ENCODE assay signal across 11 cellular contexts in genomic region chr2:111100087-111100764, GRCh38. TPM values are rescaled to one million over a fixed set of nuclear protein-coding genes. Genes with fewer than 3 reads are reported as not detected.
DNase-seq lines count a peak whose midpoint lies in the region; ATAC-seq and TF ChIP-seq lines count a peak whose summit lies in the region.
"Had no signal": no experiment of that assay in that cellular context is flagged by ENCODE, and none has a peak within 500 bp of the region (broad histone marks: within the 10 kb centered on the region; RNA-seq: fewer than 3 reads in every experiment).

No MANE protein-coding gene starts in this region.

- no peak for DNase-seq in activated CD8-positive, alpha-beta memory T cell treated with anti-CD3 and anti-CD28 coated beads, Interleukin-2, amount 10 ng/mL, durations not matched to agents 7 days and 5 days
- DNase-seq in activated CD8-positive, alpha-beta memory T cell treated with anti-CD3 and anti-CD28 coated beads for 24 hours: no peak
- no peak for DNase-seq in stimulated activated naive B cell treated with anti-CD40 and anti-IgM and Interleukin-4, amounts not matched to agents 10 μg/mL and 1 μg/mL and 100 μg/mL, for 72 hours
- DNase-seq in KG1 (lab: John Stamatoyannopoulos, UW) (no peak), Peyer's patch (no peak)
- DNase-seq in stimulated activated CD4-positive, alpha-beta T cell treated with anti-CD3 and anti-CD28 coated beads, Interleukin-15, amount 100 ng/mL, for 24 hours: no peak
- DNase-seq: lower lobe of right lung, NCI-H1436 treated with DMSO at 0.1 percent for 48 hours had no signal

- TF ChIP-seq POLR2A in Peyer's patch (IDR thresholded peaks at IDR 0.05): no peak

- H3K27me3 Mint-ChIP-seq in activated CD8-positive, alpha-beta memory T cell treated with anti-CD3 and anti-CD28 coated beads, Interleukin-2, amount 10 ng/mL, durations not matched to agents 7 days and 5 days: peaks cover 58% of the 10 kb centered on the region
- peaks cover 0 to 6% of the 10 kb centered on the region in 2 donors for H3K27me3 Mint-ChIP-seq in stimulated activated naive B cell treated with anti-CD40 and anti-IgM and Interleukin-4, amounts not matched to agents 10 μg/mL and 1 μg/mL and 100 μg/mL, for 72 hours

- no peaks in the 10 kb centered on the region for H3K9me3 ChIP-seq in Peyer's patch
- H3K9me3 ChIP-seq: lower lobe of right lung, SJCRH30 had no signal

- H3K27ac ChIP-seq in Peyer's patch: no peak overlapping the region
- H3K27ac ChIP-seq: lower lobe of right lung, SJCRH30 had no signal

- CTCF ChIA-PET in activated CD8-positive, alpha-beta memory T cell treated with anti-CD3 and anti-CD28 coated beads, Interleukin-2, amount 10 ng/mL, durations not matched to agents 7 days and 5 days (lab: Charles Lee): interaction anchor here (1.0 to 1.7 kb wide), 3 partner anchors 20 to 288 kb away, joined by 3 to 4 read pairs (median 4); partner anchors contain the start of gene BCL2L11

- H3K4me3 ChIP-seq in Peyer's patch: no peak overlapping the region
- H3K4me3 ChIP-seq: lower lobe of right lung, SJCRH30 had no signal

- ATAC-seq in activated CD8-positive, alpha-beta memory T cell treated with anti-CD3 and anti-CD28 coated beads, Interleukin-2, amount 10 ng/mL, durations not matched to agents 7 days and 5 days: peak; percentile 56
- ATAC-seq in GM21786 (IDR thresholded peaks at IDR 0.05; ENCODE audit: unreplicated experiment) (peak; percentile 21), HG03565 (IDR thresholded peaks at IDR 0.05; ENCODE audit: unreplicated experiment) (peak; percentile 18)
- peak; percentile 43 to 45 for ATAC-seq in stimulated activated naive B cell treated with anti-CD40 and anti-IgM and Interleukin-4, amounts not matched to agents 10 μg/mL and 1 μg/mL and 100 μg/mL, for 72 hours (replicated peaks)

- no peaks in the 10 kb centered on the region for H3K36me3 ChIP-seq in Peyer's patch
- H3K36me3 ChIP-seq: lower lobe of right lung, SJCRH30 had no signal

- TF ChIP-seq CTCF in Peyer's patch (IDR thresholded peaks at IDR 0.05): no peak

- H3K36me3 Mint-ChIP-seq in activated CD8-positive, alpha-beta memory T cell treated with anti-CD3 and anti-CD28 coated beads, Interleukin-2, amount 10 ng/mL, durations not matched to agents 7 days and 5 days: peaks cover 1% of the 10 kb centered on the region
- no peaks in the 10 kb centered on the region for H3K36me3 Mint-ChIP-seq in stimulated activated naive B cell treated with anti-CD40 and anti-IgM and Interleukin-4, amounts not matched to agents 10 μg/mL and 1 μg/mL and 100 μg/mL, for 72 hours

- peaks cover 24% of the 10 kb centered on the region for H3K4me1 Mint-ChIP-seq in activated CD8-positive, alpha-beta memory T cell treated with anti-CD3 and anti-CD28 coated beads, Interleukin-2, amount 10 ng/mL, durations not matched to agents 7 days and 5 days
- peaks cover 21 to 25% of the 10 kb centered on the region in 2 donors for H3K4me1 Mint-ChIP-seq in stimulated activated naive B cell treated with anti-CD40 and anti-IgM and Interleukin-4, amounts not matched to agents 10 μg/mL and 1 μg/mL and 100 μg/mL, for 72 hours

- peak overlapping the region; percentile 62 for H3K27ac Mint-ChIP-seq in activated CD8-positive, alpha-beta memory T cell treated with anti-CD3 and anti-CD28 coated beads, Interleukin-2, amount 10 ng/mL, durations not matched to agents 7 days and 5 days
- no peak overlapping the region for H3K27ac Mint-ChIP-seq in stimulated activated naive B cell treated with anti-CD40 and anti-IgM and Interleukin-4, amounts not matched to agents 10 μg/mL and 1 μg/mL and 100 μg/mL, for 72 hours

- H3K4me1 ChIP-seq in Peyer's patch: no peaks in the 10 kb centered on the region
- H3K4me1 ChIP-seq: lower lobe of right lung, SJCRH30 had no signal

- H3K9me3 Mint-ChIP-seq in activated CD8-positive, alpha-beta memory T cell treated with anti-CD3 and anti-CD28 coated beads, Interleukin-2, amount 10 ng/mL, durations not matched to agents 7 days and 5 days (ENCODE audit: low read depth): no peaks in the 10 kb centered on the region
- peaks cover 2 to 4% of the 10 kb centered on the region in 2 donors for H3K9me3 Mint-ChIP-seq in stimulated activated naive B cell treated with anti-CD40 and anti-IgM and Interleukin-4, amounts not matched to agents 10 μg/mL and 1 μg/mL and 100 μg/mL, for 72 hours

- no peak overlapping the region for H3K4me3 Mint-ChIP-seq in activated CD8-positive, alpha-beta memory T cell treated with anti-CD3 and anti-CD28 coated beads, Interleukin-2, amount 10 ng/mL, durations not matched to agents 7 days and 5 days
- no peak overlapping the region for H3K4me3 Mint-ChIP-seq in stimulated activated naive B cell treated with anti-CD40 and anti-IgM and Interleukin-4, amounts not matched to agents 10 μg/mL and 1 μg/mL and 100 μg/mL, for 72 hours

- H3K27me3 ChIP-seq in Peyer's patch: no peaks in the 10 kb centered on the region
- H3K27me3 ChIP-seq: SJCRH30 had no signal

RNA-seq across cellular contexts. Expression of gene BCL2L11, which starts 20.5 kb away (rescaled TPM):
- 10 to 100 TPM; 11.9 to 46.8 TPM for total RNA-seq in activated CD8-positive, alpha-beta memory T cell treated with anti-CD3 and anti-CD28 coated beads, Interleukin-2, amount 10 ng/mL, durations not matched to agents 7 days and 5 days
- 10 to 100 TPM; 35.9 to 98.1 (median 62.2) TPM for total RNA-seq in Peyer's patch
